Comparison of ENCODE assay signal across 17 cellular contexts in the genomic region with DNA sequence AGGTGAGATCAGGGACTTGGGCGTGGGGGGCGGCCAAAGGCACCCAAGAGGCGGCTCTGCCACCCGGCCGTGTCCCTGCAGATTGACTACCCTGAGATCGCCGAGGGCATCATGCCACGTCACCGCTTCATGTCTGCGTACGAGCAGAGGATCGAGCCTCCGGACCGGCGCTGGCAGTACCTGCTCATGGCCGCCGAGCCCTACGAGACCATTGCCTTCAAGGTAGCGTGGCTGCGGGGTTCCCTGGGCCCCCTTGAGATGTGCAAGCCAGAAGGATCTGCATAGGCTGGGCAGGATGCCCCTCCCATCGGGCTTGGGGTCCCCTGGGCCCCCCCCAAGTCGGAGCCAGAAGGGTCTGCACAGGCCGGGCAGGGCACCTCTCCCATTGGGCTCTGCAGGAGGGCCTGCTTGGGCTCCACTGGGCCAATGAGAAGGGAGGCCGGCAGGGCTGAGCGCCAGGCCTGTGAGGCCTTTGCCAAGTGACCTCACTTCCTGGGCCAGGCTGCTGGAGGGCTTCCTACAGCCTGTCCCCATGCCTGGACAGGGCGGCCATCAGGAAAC. TPM values are rescaled to one million over a fixed set of nuclear protein-coding genes. Genes with fewer than 3 reads are reported as not detected.
DNase-seq lines count a peak whose midpoint lies in the region; ATAC-seq and FAIRE-seq lines count a peak whose summit lies in the region.
"Had no signal": no experiment of that assay in that cellular context is flagged by ENCODE, and none has a peak within 500 bp of the region (broad histone marks: within the 10 kb centered on the region; RNA-seq: fewer than 3 reads in every experiment).

No MANE protein-coding gene starts in this region.

- POLR2A ChIA-PET in naive thymus-derived CD4-positive, alpha-beta T cell (lab: Charles Lee) = no interaction called here

- no peak overlapping the region for H3K27ac Mint-ChIP-seq in naive thymus-derived CD4-positive, alpha-beta T cell
- H3K27ac Mint-ChIP-seq: activated T-cell treated with anti-CD3 and anti-CD28 coated beads, Interleukin-2, amount 50 U/mL, for 72 hours; brain had no signal

- H3K4me1 Mint-ChIP-seq in naive thymus-derived CD4-positive, alpha-beta T cell = peaks cover 7 to 17% (median 10%) of the 10 kb centered on the region in 7 donors

- no peaks in the 10 kb centered on the region for H3K27me3 ChIP-seq in naive thymus-derived CD4-positive, alpha-beta T cell (ENCODE audit: control insufficient read depth in 2 of 2, insufficient read depth in 2 of 2, low read length in 2 of 2)
- H3K27me3 ChIP-seq: BE2C had no signal

- H3K4me3 Mint-ChIP-seq in naive thymus-derived CD4-positive, alpha-beta T cell = no peak overlapping the region
- H3K4me3 Mint-ChIP-seq: activated T-cell treated with anti-CD3 and anti-CD28 coated beads, Interleukin-2, amount 50 U/mL, for 72 hours; brain had no signal

- intact Hi-C loops in naive thymus-derived CD4-positive, alpha-beta T cell (cut with micrococcal nuclease) = no loop called here

- DNase-seq in AG08395 (ENCODE audit: low spot score) (peak; percentile 74), LHCN-M2 (ENCODE audit: low read depth) (peak; percentile 50), cerebellum (ENCODE audit: low spot score) (peak; percentile 74), kidney tubule cell (ENCODE audit: low spot score) (peak; percentile 45), NOMO-1 treated with DMSO at 0.1 percent for 48 hours (lab: John Stamatoyannopoulos, UW; ENCODE audit: unreplicated experiment) (no peak), RCC 7860 (ENCODE audit: low spot score) (no peak), T-helper 9 cell (no peak)
- no peak for DNase-seq in naive thymus-derived CD4-positive, alpha-beta T cell
- DNase-seq: activated CD4-positive, CD25-positive, alpha-beta regulatory T cell; activated T-cell treated with anti-CD3 and anti-CD28 coated beads, Interleukin-2, amount 50 U/mL, for 72 hours; BE2C; Peyer's patch had no signal

- ATAC-seq in naive thymus-derived CD4-positive, alpha-beta T cell = no peak
- ATAC-seq: activated T-cell treated with anti-CD3 and anti-CD28 coated beads, Interleukin-2, amount 50 U/mL, for 72 hours had no signal

- H3K27ac ChIP-seq in naive thymus-derived CD4-positive, alpha-beta T cell (ENCODE audit: low read depth, low read length) = no peak overlapping the region
- H3K27ac ChIP-seq: Peyer's patch had no signal

- no peak overlapping the region for H3K4me3 ChIP-seq in naive thymus-derived CD4-positive, alpha-beta T cell (ENCODE audit: low read length)
- H3K4me3 ChIP-seq: Peyer's patch had no signal

- peaks cover 18 to 68% (median 33%) of the 10 kb centered on the region in 3 experiments for H3K36me3 ChIP-seq in naive thymus-derived CD4-positive, alpha-beta T cell (ENCODE audit: control insufficient read depth in 2 of 3, insufficient read depth in 3 of 3, low read length in 3 of 3)

- CTCF ChIA-PET in naive thymus-derived CD4-positive, alpha-beta T cell (lab: Charles Lee) = no interaction called here

- H3K27me3 Mint-ChIP-seq in naive thymus-derived CD4-positive, alpha-beta T cell = peaks cover 0 to 6% (median 0%) of the 10 kb centered on the region in 5 donors
- H3K27me3 Mint-ChIP-seq: brain had no signal

- H3K36me3 Mint-ChIP-seq in naive thymus-derived CD4-positive, alpha-beta T cell = peaks cover 0 to 22% (median 5%) of the 10 kb centered on the region in 5 donors

- peaks cover 11 to 21% of the 10 kb centered on the region in 2 donors for H3K4me1 ChIP-seq in naive thymus-derived CD4-positive, alpha-beta T cell (ENCODE audit: control insufficient read depth in 2 of 2, insufficient read depth in 2 of 2, low read length in 2 of 2)

- H3K9me3 Mint-ChIP-seq in naive thymus-derived CD4-positive, alpha-beta T cell = no peaks in the 10 kb centered on the region
- H3K9me3 Mint-ChIP-seq: activated T-cell treated with anti-CD3 and anti-CD28 coated beads, Interleukin-2, amount 50 U/mL, for 72 hours; brain had no signal

- FAIRE-seq in RCC 7860 (lab: Jason Lieb, UNC) = no peak
- FAIRE-seq: keratinocyte had no signal

- H3K9me3 ChIP-seq in naive thymus-derived CD4-positive, alpha-beta T cell (ENCODE audit: control insufficient read depth in 2 of 3, low read length in 3 of 3) = no peaks in the 10 kb centered on the region
- H3K9me3 ChIP-seq: BE2C, Peyer's patch had no signal

RNA-seq across cellular contexts. Expression of a gene that starts 2.2 kb away (rescaled TPM):
- total RNA-seq in LHCN-M2 (2014; rRNA removed) = 13.8 and 14.1 TPM in 2 replicates
- 1.7 TPM for polyA plus RNA-seq in LHCN-M2 (2012)
- total RNA-seq in cerebellum = 1.6 TPM
- 10 to 100 TPM in 2 of 5 experiments, 1 to 10 TPM in 2, under 1 TPM in 1; 0.37 to 12.9 (median 4.6) TPM for total RNA-seq in naive thymus-derived CD4-positive, alpha-beta T cell
- polyA plus RNA-seq in naive thymus-derived CD4-positive, alpha-beta T cell = not detected
- total RNA-seq: urinary bladder had no signal

RNA-seq across cellular contexts. Expression of a gene that starts 9.3 kb away (rescaled TPM):
- total RNA-seq in LHCN-M2 (2014; rRNA removed) (219 TPM in 2 replicates), cerebellum (not detected)
- 44.9 TPM for polyA plus RNA-seq in LHCN-M2 (2012)
- under 1 TPM in 3 of 5 experiments, not detected in 2; 0.24 to 0.41 (median 0.27) TPM for total RNA-seq in naive thymus-derived CD4-positive, alpha-beta T cell
- polyA plus RNA-seq in naive thymus-derived CD4-positive, alpha-beta T cell = under 1 TPM in 1 of 2 donors, not detected in 1; 0.54 TPM
- total RNA-seq: Peyer's patch had no signal
- polyA plus RNA-seq: keratinocyte had no signal

RNA-seq across cellular contexts. Expression of a gene that starts 10.3 kb away (rescaled TPM):
- total RNA-seq in LHCN-M2 (2014; rRNA removed) (31.7 and 41.6 TPM in 2 replicates), cerebellum (46.6 TPM)
- polyA plus RNA-seq in LHCN-M2 (2012) = 54.6 TPM
- total RNA-seq in naive thymus-derived CD4-positive, alpha-beta T cell = 100 to 1,000 TPM; 131 to 150 (median 133) TPM
- polyA plus RNA-seq in naive thymus-derived CD4-positive, alpha-beta T cell = 10 to 100 TPM; 22.3 to 34.5 TPM

RNA-seq across cellular contexts. Expression of a gene that starts 10.8 kb away (rescaled TPM):
- total RNA-seq in LHCN-M2 (2014; rRNA removed) (92.4 and 100 TPM in 2 replicates), cerebellum (28.1 TPM)
- polyA plus RNA-seq in LHCN-M2 (2012) = 63.4 TPM
- total RNA-seq in naive thymus-derived CD4-positive, alpha-beta T cell = 10 to 100 TPM; 32.9 to 65.0 (median 50.2) TPM
- 100 to 1,000 TPM in 1 of 2 donors, 10 to 100 TPM in 1; 79.5 to 123 TPM for polyA plus RNA-seq in naive thymus-derived CD4-positive, alpha-beta T cell

RNA-seq across cellular contexts. Expression of a gene that starts 35.1 kb away (rescaled TPM):
- 0.19 and 0.63 TPM in 2 replicates for total RNA-seq in LHCN-M2 (2014; rRNA removed)
- polyA plus RNA-seq in LHCN-M2 (2012) = 0.28 TPM
- not detected for total RNA-seq in cerebellum
- 1 to 10 TPM in 1 of 5 experiments, under 1 TPM in 3, not detected in 1; 0.14 to 3.9 (median 0.45) TPM for total RNA-seq in naive thymus-derived CD4-positive, alpha-beta T cell
- polyA plus RNA-seq in naive thymus-derived CD4-positive, alpha-beta T cell = under 1 TPM; 0.14 to 0.44 TPM
- total RNA-seq: epithelial cell of proximal tubule, urinary bladder had no signal
- polyA plus RNA-seq: keratinocyte, neural cell had no signal

Comparison
In these comparisons a context has a peak if more than half of its experiments do, and no peak if none do; other contexts are left out.
1. DNase-seq: peak in AG08395 (single experiment), LHCN-M2 (single experiment), cerebellum (single experiment) and kidney tubule cell (single experiment); none in NOMO-1 treated with DMSO at 0.1 percent for 48 hours (single experiment), RCC 7860 (single experiment), T-helper 9 cell (single experiment) and naive thymus-derived CD4-positive, alpha-beta T cell (0 of 9).
2. RNA of a gene that starts 9.3 kb away (total RNA-seq): 219 TPM in LHCN-M2; not detected in cerebellum (single experiment) and 0.24 to 0.41 TPM in naive thymus-derived CD4-positive, alpha-beta T cell; every median in the first group is over 100 times any median in the second.